8 cellular contexts compared by ENCODE assay signal in the genomic region with DNA sequence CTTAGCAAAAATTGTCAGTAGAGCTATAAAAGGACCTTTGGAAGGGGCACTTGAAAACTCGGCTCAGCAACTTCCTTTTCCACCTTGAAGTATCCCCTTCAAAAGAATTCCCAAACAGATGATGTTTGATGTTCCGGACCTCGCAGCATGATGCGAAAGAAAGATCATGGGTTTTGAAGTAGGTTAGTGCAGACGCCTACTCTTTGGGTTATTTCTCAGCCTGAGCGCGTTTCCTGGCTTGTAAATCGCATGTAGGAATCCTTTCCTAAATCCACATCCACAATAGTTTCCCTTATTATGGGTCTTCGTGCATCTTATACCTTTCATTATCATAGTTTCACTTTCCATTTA. TPM values are rescaled to one million over a fixed set of nuclear protein-coding genes. Genes with fewer than 3 reads are reported as not detected.
DNase-seq lines count a peak whose midpoint lies in the region; ATAC-seq and TF ChIP-seq lines count a peak whose summit lies in the region.

No MANE protein-coding gene starts in this region.

- intact Hi-C loops in ascending aorta (cut with DNase I) (loop anchor here (5.0 to 10.0 kb wide), 3 partner anchors 504 to 1608 kb away; a partner anchor contains a TSS), right lobe of liver (cut with DNase I) (no loop called here), tibial artery (cut with DNase I; ENCODE audit: low total_unique reads) (no loop called here)

- no peak for ATAC-seq in activated T-cell treated with anti-CD3 and anti-CD28 coated beads, Interleukin-2, amount 50 U/mL, for 4 hours
- no peak for ATAC-seq in right lobe of liver
- ATAC-seq in GM21825 (IDR thresholded peaks at IDR 0.05; ENCODE audit: unreplicated experiment): no peak
- no peak for ATAC-seq in GM19395 (IDR thresholded peaks at IDR 0.05; ENCODE audit: unreplicated experiment)

- H3K36me3 ChIP-seq in ascending aorta (no peaks in the 10 kb centered on the region), right lobe of liver (no peaks in the 10 kb centered on the region), tibial artery (no peaks in the 10 kb centered on the region)

- peaks cover 6% of the 10 kb centered on the region for H3K36me3 Mint-ChIP-seq in activated T-cell treated with anti-CD3 and anti-CD28 coated beads, Interleukin-2, amount 50 U/mL, for 4 hours (ENCODE audit: insufficient read depth)

- H3K27me3 ChIP-seq in ascending aorta (no peaks in the 10 kb centered on the region), right lobe of liver (no peaks in the 10 kb centered on the region), tibial artery (no peaks in the 10 kb centered on the region)

- TF ChIP-seq CTCF in ascending aorta (IDR thresholded peaks at IDR 0.05): no peak
- TF ChIP-seq CTCF in right lobe of liver (IDR thresholded peaks at IDR 0.05): no peak
- TF ChIP-seq CTCF in tibial artery (IDR thresholded peaks at IDR 0.05): no peak

- no peak for DNase-seq in activated T-cell treated with anti-CD3 and anti-CD28 coated beads, Interleukin-2, amount 50 U/mL, for 4 hours
- DNase-seq in activated T-cell treated with anti-CD3 and anti-CD28 coated beads, Interleukin-2, amount 50 U/mL, for 48 hours: no peak
- DNase-seq in ascending aorta (ENCODE audit: low spot score in 2 of 2): no peak
- no peak for DNase-seq in right lobe of liver
- DNase-seq in tibial artery: no peak
- DNase-seq in COLO668 (lab: John Stamatoyannopoulos, UW; ENCODE audit: unreplicated experiment): no peak

- H3K27me3 Mint-ChIP-seq in activated T-cell treated with anti-CD3 and anti-CD28 coated beads, Interleukin-2, amount 50 U/mL, for 4 hours (ENCODE audit: low read depth): no peaks in the 10 kb centered on the region

- no peak for TF ChIP-seq POLR2A in right lobe of liver (IDR thresholded peaks at IDR 0.05)

- peak overlapping the region; percentile 66 to 82 for H3K27ac ChIP-seq in ascending aorta
- H3K27ac ChIP-seq in right lobe of liver: peak overlapping the region; percentile 77 to 90 (median 84)
- peak overlapping the region; percentile 84 to 87 for H3K27ac ChIP-seq in tibial artery

- H3K9me3 ChIP-seq in ascending aorta (no peaks in the 10 kb centered on the region), right lobe of liver (no peaks in the 10 kb centered on the region), tibial artery (no peaks in the 10 kb centered on the region)

- peak overlapping the region; percentile 81 to 89 for H3K4me3 ChIP-seq in ascending aorta
- peak overlapping the region; percentile 76 to 86 (median 78) for H3K4me3 ChIP-seq in right lobe of liver
- peak overlapping the region; percentile 91 for H3K4me3 ChIP-seq in tibial artery

- H3K4me1 Mint-ChIP-seq in activated T-cell treated with anti-CD3 and anti-CD28 coated beads, Interleukin-2, amount 50 U/mL, for 4 hours (ENCODE audit: low read depth): peaks cover 40% of the 10 kb centered on the region

- 47% methylated on average over 9 of the region's 9 CpGs for WGBS in right lobe of liver (ENCODE audit: insufficient coverage, low coverage, low lambda C conversion rate, missing lambda C conversion rate)

- H3K4me3 Mint-ChIP-seq in activated T-cell treated with anti-CD3 and anti-CD28 coated beads, Interleukin-2, amount 50 U/mL, for 4 hours: peak overlapping the region; percentile 95

- H3K4me1 ChIP-seq in ascending aorta (peaks cover 0 to 3% of the 10 kb centered on the region in 2 donors), right lobe of liver (peaks cover 0 to 6% (median 0%) of the 10 kb centered on the region in 4 donors), tibial artery (peaks cover 0 to 18% (median 8%) of the 10 kb centered on the region in 4 donors)

- H3K9me3 Mint-ChIP-seq in activated T-cell treated with anti-CD3 and anti-CD28 coated beads, Interleukin-2, amount 50 U/mL, for 4 hours: no peaks in the 10 kb centered on the region

RNA-seq across cellular contexts. Expression of a gene that starts 0.6 kb away (rescaled TPM):
- 10 to 100 TPM; 25.0 to 27.1 (median 25.2) TPM for total RNA-seq in activated T-cell treated with anti-CD3 and anti-CD28 coated beads, Interleukin-2, amount 50 U/mL, for 4 hours
- total RNA-seq in ascending aorta (31.1 TPM), right lobe of liver (1 to 10 TPM; 2.8 to 8.5 (median 6.4) TPM)
